9 cellular contexts compared by ENCODE assay signal in genomic region chr16:11681977-11682654, GRCh38. TPM values are rescaled to one million over a fixed set of nuclear protein-coding genes. Genes with fewer than 3 reads are reported as not detected.
A peak's percentile ranks its signal among the peaks of the same experiment; 100 is the strongest.
DNase-seq lines count a peak whose midpoint lies in the region; ATAC-seq and TF ChIP-seq lines count a peak whose summit lies in the region.
"Had no signal": no experiment of that assay in that cellular context is flagged by ENCODE, and none has a peak within 500 bp of the region (broad histone marks: within the 10 kb centered on the region; RNA-seq: fewer than 3 reads in every experiment).

No MANE protein-coding gene starts in this region.

- peak overlapping the region; percentile 59 for H3K4me3 Mint-ChIP-seq in T-helper 1 cell treated with Interleukin-12 subunit alpha and Interleukin-12 subunit beta and Interleukin-4 antibody, amounts not matched to agents 30 μg/mL and 1 μg/mL, for 36 hours
- H3K4me3 Mint-ChIP-seq in activated T-helper 2 cell treated with anti-CD3 and anti-CD28 coated beads, Interferon-gamma antibody, Interleukin-2, Interleukin-4, amounts not matched to agents 10 μg/mL and 5 μg/mL and 100 μg/mL, durations not matched to agents 14 hours and 24 hours and 36 hours (ENCODE audit: low read depth), result no peak overlapping the region

- TF ChIP-seq CTCF in sigmoid colon (IDR thresholded peaks at IDR 0.05), result no peak
- no peak for TF ChIP-seq CTCF in lower lobe of right lung (IDR thresholded peaks at IDR 0.05)

- TF ChIP-seq POLR2A in sigmoid colon (IDR thresholded peaks at IDR 0.05), result no peak

- H3K9me3 Mint-ChIP-seq in T-helper 1 cell treated with Interleukin-12 subunit alpha and Interleukin-12 subunit beta and Interleukin-4 antibody, amounts not matched to agents 30 μg/mL and 1 μg/mL, for 36 hours, result no peaks in the 10 kb centered on the region
- no peaks in the 10 kb centered on the region for H3K9me3 Mint-ChIP-seq in activated T-helper 2 cell treated with anti-CD3 and anti-CD28 coated beads, Interferon-gamma antibody, Interleukin-2, Interleukin-4, amounts not matched to agents 10 μg/mL and 5 μg/mL and 100 μg/mL, durations not matched to agents 14 hours and 24 hours and 36 hours

- no peaks in the 10 kb centered on the region for H3K27me3 ChIP-seq in sigmoid colon
- no peaks in the 10 kb centered on the region for H3K27me3 ChIP-seq in lower lobe of right lung (ENCODE audit: low read depth)

- 26 to 56% methylated on average over 12 of the region's 12 CpGs for WGBS in sigmoid colon, 2 donors

- H3K27ac ChIP-seq in sigmoid colon, result peak overlapping the region in 3 of 4 donors; percentile 37 to 76 (median 63)
- no peak overlapping the region for H3K27ac ChIP-seq in lower lobe of right lung
- H3K27ac ChIP-seq: HL-60 had no signal

- intact Hi-C loops in activated T-helper 2 cell treated with anti-CD3 and anti-CD28 coated beads, Interferon-gamma antibody, Interleukin-2, Interleukin-4, amounts not matched to agents 10 μg/mL and 5 μg/mL and 100 μg/mL, durations not matched to agents 14 hours and 24 hours and 36 hours (cut with micrococcal nuclease), result no loop called here
- intact Hi-C loops in sigmoid colon (cut with DNase I), result no loop called here
- intact Hi-C loops in lower lobe of right lung (cut with DNase I), result no loop called here

- no peak for TF ChIP-seq EP300 in sigmoid colon (IDR thresholded peaks at IDR 0.05)

- H3K36me3 Mint-ChIP-seq in T-helper 1 cell treated with Interleukin-12 subunit alpha and Interleukin-12 subunit beta and Interleukin-4 antibody, amounts not matched to agents 30 μg/mL and 1 μg/mL, for 36 hours (ENCODE audit: low read depth), result peaks cover 49% of the 10 kb centered on the region
- peaks cover 80% of the 10 kb centered on the region for H3K36me3 Mint-ChIP-seq in activated T-helper 2 cell treated with anti-CD3 and anti-CD28 coated beads, Interferon-gamma antibody, Interleukin-2, Interleukin-4, amounts not matched to agents 10 μg/mL and 5 μg/mL and 100 μg/mL, durations not matched to agents 14 hours and 24 hours and 36 hours (ENCODE audit: low read depth)

- peak overlapping the region; percentile 83 for H3K27ac Mint-ChIP-seq in T-helper 1 cell treated with Interleukin-12 subunit alpha and Interleukin-12 subunit beta and Interleukin-4 antibody, amounts not matched to agents 30 μg/mL and 1 μg/mL, for 36 hours
- peak overlapping the region; percentile 62 for H3K27ac Mint-ChIP-seq in activated T-helper 2 cell treated with anti-CD3 and anti-CD28 coated beads, Interferon-gamma antibody, Interleukin-2, Interleukin-4, amounts not matched to agents 10 μg/mL and 5 μg/mL and 100 μg/mL, durations not matched to agents 14 hours and 24 hours and 36 hours

- ATAC-seq in HG03108 (IDR thresholded peaks at IDR 0.05; ENCODE audit: unreplicated experiment) (peak; percentile 44), lower lobe of right lung (no peak)

- no peak overlapping the region for H3K4me3 ChIP-seq in sigmoid colon
- H3K4me3 ChIP-seq in lower lobe of right lung, result no peak overlapping the region

- H3K27me3 Mint-ChIP-seq in T-helper 1 cell treated with Interleukin-12 subunit alpha and Interleukin-12 subunit beta and Interleukin-4 antibody, amounts not matched to agents 30 μg/mL and 1 μg/mL, for 36 hours (ENCODE audit: low read depth), result no peaks in the 10 kb centered on the region
- no peaks in the 10 kb centered on the region for H3K27me3 Mint-ChIP-seq in activated T-helper 2 cell treated with anti-CD3 and anti-CD28 coated beads, Interferon-gamma antibody, Interleukin-2, Interleukin-4, amounts not matched to agents 10 μg/mL and 5 μg/mL and 100 μg/mL, durations not matched to agents 14 hours and 24 hours and 36 hours (ENCODE audit: low read depth)

- DNase-seq in T-helper 1 cell (no peak), sigmoid colon (peak; percentile 45), NCI-H1436 treated with DMSO at 0.1 percent for 48 hours (lab: John Stamatoyannopoulos, UW) (no peak), ureter (ENCODE audit: low spot score) (no peak), lower lobe of right lung (no peak)
- no peak for DNase-seq in activated T-helper 2 cell treated with anti-CD3 and anti-CD28 coated beads, Interferon-gamma antibody, Interleukin-2, Interleukin-4, amounts not matched to agents 10 μg/mL and 5 μg/mL and 100 μg/mL, durations not matched to agents 14 hours and 24 hours and 36 hours (ENCODE audit: low spot score)

- H3K4me1 Mint-ChIP-seq in T-helper 1 cell treated with Interleukin-12 subunit alpha and Interleukin-12 subunit beta and Interleukin-4 antibody, amounts not matched to agents 30 μg/mL and 1 μg/mL, for 36 hours (ENCODE audit: low read depth), result peaks cover 32% of the 10 kb centered on the region
- H3K4me1 Mint-ChIP-seq in activated T-helper 2 cell treated with anti-CD3 and anti-CD28 coated beads, Interferon-gamma antibody, Interleukin-2, Interleukin-4, amounts not matched to agents 10 μg/mL and 5 μg/mL and 100 μg/mL, durations not matched to agents 14 hours and 24 hours and 36 hours (ENCODE audit: low read depth), result peaks cover 34% of the 10 kb centered on the region

- H3K4me1 ChIP-seq in sigmoid colon (peaks cover 0 to 55% (median 42%) of the 10 kb centered on the region in 4 donors), lower lobe of right lung (peaks cover 44% of the 10 kb centered on the region)

- H3K9me3 ChIP-seq in sigmoid colon, result no peaks in the 10 kb centered on the region
- H3K9me3 ChIP-seq in lower lobe of right lung, result no peaks in the 10 kb centered on the region

- H3K36me3 ChIP-seq in sigmoid colon (peaks cover 0 to 59% (median 25%) of the 10 kb centered on the region in 4 donors), lower lobe of right lung (peaks cover 100% of the 10 kb centered on the region)

RNA-seq across cellular contexts. Expression of gene SNN, which starts 13.9 kb away (rescaled TPM):
- 8.6 and 9.5 TPM in 2 replicates for total RNA-seq in activated T-helper 2 cell treated with anti-CD3 and anti-CD28 coated beads, Interferon-gamma antibody, Interleukin-2, Interleukin-4, amounts not matched to agents 10 μg/mL and 5 μg/mL and 100 μg/mL, durations not matched to agents 14 hours and 24 hours and 36 hours
- total RNA-seq in sigmoid colon (10 to 100 TPM; 10.8 to 15.3 (median 13.5) TPM), ureter (23.6 TPM), lower lobe of right lung (25.5 TPM)
- polyA plus RNA-seq in sigmoid colon, result 10 to 100 TPM in 1 of 3 donors, 1 to 10 TPM in 2; 5.1 to 14.4 (median 6.0) TPM
